8 cellular contexts compared by ENCODE assay signal in genomic region chr2:10447300-10448207, GRCh38. TPM values are rescaled to one million over a fixed set of nuclear protein-coding genes. Genes with fewer than 3 reads are reported as not detected.
A peak's percentile ranks its signal among the peaks of the same experiment; 100 is the strongest.
DNase-seq lines count a peak whose midpoint lies in the region; ATAC-seq, FAIRE-seq and TF ChIP-seq lines count a peak whose summit lies in the region.

No MANE protein-coding gene starts in this region.

- peak overlapping the region; percentile 61 for H3K4me3 ChIP-seq in brain microvascular endothelial cell (ENCODE audit: low read depth, low read length)
- peak overlapping the region; percentile 40 to 72 (median 52) for H3K4me3 ChIP-seq in keratinocyte (ENCODE audit: control insufficient read depth in 2 of 3, extremely low read depth in 1 of 3, insufficient read depth in 2 of 3, low read depth in 1 of 3, low read length in 3 of 3)
- peak overlapping the region; percentile 70 for H3K4me3 ChIP-seq in smooth muscle cell

- peaks cover 2% of the 10 kb centered on the region for H3K9me1 ChIP-seq in keratinocyte (ENCODE audit: control insufficient read depth, extremely low read depth, insufficient read depth, low read length)

- H3K9ac ChIP-seq in keratinocyte (ENCODE audit: control insufficient read depth, extremely low read depth, insufficient read depth, low read length) (peak overlapping the region; percentile 67), smooth muscle cell (ENCODE audit: low read depth) (peak overlapping the region; percentile 60)

- H4K20me1 ChIP-seq in keratinocyte (ENCODE audit: control insufficient read depth, extremely low read depth, insufficient read depth, low read length), result peaks cover 13% of the 10 kb centered on the region
- peaks cover 19% of the 10 kb centered on the region for H4K20me1 ChIP-seq in smooth muscle cell (ENCODE audit: low read depth)

- FAIRE-seq in keratinocyte (lab: Jason Lieb, UNC), result no peak

- in situ Hi-C loops in brain microvascular endothelial cell (cut with HindIII; ENCODE audit: low pct_ligation_motif_present, low sequenced_read_pairs), result loop anchor here (25.0 kb wide), 1 partner anchor 335 kb away; the partner anchor contains the start of gene RRM2

- H3K79me2 ChIP-seq in keratinocyte (ENCODE audit: control insufficient read depth, insufficient read depth, low read length) (peaks cover 19% of the 10 kb centered on the region), smooth muscle cell (ENCODE audit: low read depth) (peaks cover 10% of the 10 kb centered on the region)

- no peaks in the 10 kb centered on the region for H3F3A ChIP-seq in smooth muscle cell (ENCODE audit: low read depth)

- H3K4me1 ChIP-seq in keratinocyte (ENCODE audit: control insufficient read depth, extremely low read depth, insufficient read depth, low read length), result peaks cover 25% of the 10 kb centered on the region
- H3K4me1 ChIP-seq in smooth muscle cell (ENCODE audit: low read depth), result peaks cover 22% of the 10 kb centered on the region

- ATAC-seq in GM19324 (IDR thresholded peaks at IDR 0.05; ENCODE audit: low FRiP score, unreplicated experiment), result peak; percentile 47
- ATAC-seq in HG03354 (IDR thresholded peaks at IDR 0.05; ENCODE audit: poor library complexity, severe bottlenecking, unreplicated experiment), result peak; percentile 56

- DNase-seq in COLO668 (lab: John Stamatoyannopoulos, UW; ENCODE audit: unreplicated experiment), result peak; percentile 87
- peak; percentile 65 for DNase-seq in OCI-M1 (lab: John Stamatoyannopoulos, UW)
- DNase-seq in brain microvascular endothelial cell, result peak; percentile 30
- no peak for DNase-seq in keratinocyte (ENCODE audit: low read depth, low spot score)
- DNase-seq in smooth muscle cell (lab: John Stamatoyannopoulos, UW; ENCODE audit: unreplicated experiment), result no peak
- no peak for DNase-seq in AG08395 (ENCODE audit: low spot score)

- H2AFZ ChIP-seq in keratinocyte (ENCODE audit: control insufficient read depth, low read length), result no peak overlapping the region
- peak overlapping the region; percentile 75 for H2AFZ ChIP-seq in smooth muscle cell (ENCODE audit: low read depth)

- dilution Hi-C loops in keratinocyte (cut with MboI; ENCODE audit: extremely low pct_ligation_motif_present, low sequenced_read_pairs), result no loop called here

- peak overlapping the region; percentile 72 for H3K4me2 ChIP-seq in keratinocyte (ENCODE audit: control insufficient read depth, extremely low read depth, insufficient read depth, low read depth, low read length)
- H3K4me2 ChIP-seq in smooth muscle cell, result peak overlapping the region; percentile 94

- H3K27me3 ChIP-seq in brain microvascular endothelial cell (replicated peaks), result no peaks in the 10 kb centered on the region
- no peaks in the 10 kb centered on the region for H3K27me3 ChIP-seq in keratinocyte (ENCODE audit: control insufficient read depth, extremely low read depth, insufficient read depth, low read length)
- H3K27me3 ChIP-seq in smooth muscle cell (ENCODE audit: low read depth), result no peaks in the 10 kb centered on the region

- peaks cover 17% of the 10 kb centered on the region for H3K36me3 ChIP-seq in brain microvascular endothelial cell (replicated peaks)
- H3K36me3 ChIP-seq in keratinocyte (ENCODE audit: control insufficient read depth in 2 of 2, extremely low read depth in 1 of 2, insufficient read depth in 2 of 2, low read length in 2 of 2), result peaks cover 12 to 28% of the 10 kb centered on the region in 2 experiments
- no peaks in the 10 kb centered on the region for H3K36me3 ChIP-seq in smooth muscle cell (ENCODE audit: low read depth)

- TF ChIP-seq CTCF in brain microvascular endothelial cell (IDR thresholded peaks at IDR 0.05; ENCODE audit: low read depth, low read length, missing control alignments), result peak; percentile 21
- no peak for TF ChIP-seq CTCF in keratinocyte (optimal IDR thresholded peaks at IDR 0.05 in 1 of 3, IDR thresholded peaks at IDR 0.05 in 1 of 3, conservative IDR thresholded peaks at IDR 0.05 in 1 of 3; ENCODE audit: extremely low read depth in 1 of 3, insufficient read depth in 2 of 3, low read length in 3 of 3)
- no peak for TF ChIP-seq CTCF in smooth muscle cell (IDR thresholded peaks at IDR 0.05; ENCODE audit: borderline replicate concordance, insufficient read depth, poor library complexity, severe bottlenecking)

- peak overlapping the region; percentile 88 for H3K27ac ChIP-seq in brain microvascular endothelial cell
- H3K27ac ChIP-seq in keratinocyte (ENCODE audit: control insufficient read depth, insufficient read depth, low read length), result peak overlapping the region; percentile 45
- H3K27ac ChIP-seq in smooth muscle cell (ENCODE audit: low read depth), result peak overlapping the region; percentile 49

- H3K9me3 ChIP-seq in keratinocyte (ENCODE audit: control insufficient read depth, low read depth, low read length) (no peaks in the 10 kb centered on the region), smooth muscle cell (replicated peaks; ENCODE audit: low read depth) (no peaks in the 10 kb centered on the region)

- WGBS in smooth muscle cell (ENCODE audit: low lambda C conversion rate), result 8% methylated on average over 46 of the region's 75 CpGs

RNA-seq across cellular contexts. Expression of gene ODC1, which starts 0.6 kb away (rescaled TPM):
- polyA plus RNA-seq in keratinocyte (501 to 637 TPM (median 613 TPM) in 3 replicates), smooth muscle cell (22.4 and 32.9 TPM in 2 replicates)
- polyA plus RNA-seq in keratinocyte (2011; ENCODE audit: low read depth), result 17.0 TPM
- 683 and 864 TPM in 2 replicates for polyA plus RNA-seq in keratinocyte (2011; cell fraction: cytosol; rRNA removed)
- polyA plus RNA-seq in keratinocyte (2011; cell fraction: nucleus; rRNA removed), result 272 and 323 TPM in 2 replicates
- polyA plus RNA-seq in keratinocyte (2012; ENCODE audit: low replicate concordance), result 36.4 and 382 TPM in 2 replicates
- polyA minus RNA-seq in keratinocyte, result 222 to 540 TPM (median 484 TPM) in 3 replicates
- 366 TPM for polyA minus RNA-seq in keratinocyte (2011; cell fraction: cytosol; rRNA and poly(A)+ RNA removed)
- 86.1 and 158 TPM in 2 replicates for polyA minus RNA-seq in keratinocyte (2011; cell fraction: nucleus; rRNA and poly(A)+ RNA removed)
- total RNA-seq in smooth muscle cell, result 27.6 and 34.7 TPM in 2 replicates

Comparison
In these comparisons a context has a peak if more than half of its experiments do, and no peak if none do; other contexts are left out.
1. DNase-seq: peak in COLO668 (single experiment), OCI-M1 (single experiment) and brain microvascular endothelial cell (single experiment); none in keratinocyte (single experiment), smooth muscle cell (single experiment) and AG08395 (single experiment).
2. Peak in every context shown above with its lines, with median percentiles within 50 percentile points of each other: H3K27ac ChIP-seq and H3K4me3 ChIP-seq.